Comparison of ENCODE assay signal across 8 cellular contexts in the genomic region with DNA sequence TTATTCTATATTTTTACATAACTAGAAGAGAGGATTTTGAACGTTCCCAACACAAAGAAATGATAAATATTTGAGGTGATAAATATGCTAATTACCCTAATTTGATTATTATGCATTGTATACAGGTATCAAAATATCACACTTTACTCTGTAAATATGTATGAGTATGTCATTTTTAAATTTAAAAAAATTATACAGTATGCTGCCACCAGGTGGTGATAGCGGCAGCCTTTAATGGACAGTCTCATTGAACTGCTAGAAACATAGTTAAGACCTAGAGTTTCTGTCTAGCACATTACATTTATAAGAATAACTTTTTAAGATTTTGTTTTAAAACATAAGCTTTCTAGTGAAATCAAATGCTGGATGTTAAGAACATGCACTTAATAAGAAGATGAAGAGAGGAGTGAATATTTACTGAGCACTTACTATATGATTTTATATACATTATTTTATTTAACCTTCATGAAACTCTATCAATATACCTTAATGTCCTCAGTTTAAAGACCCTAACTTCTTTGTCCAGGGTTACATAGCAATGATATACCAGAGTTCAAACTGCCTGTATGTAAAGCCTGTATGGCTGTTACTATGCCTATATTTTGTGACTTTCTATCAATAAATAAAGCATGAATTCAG.
DNase-seq lines count a peak whose midpoint lies in the region; ATAC-seq and TF ChIP-seq lines count a peak whose summit lies in the region.

No MANE protein-coding gene starts in this region.

- H3K36me3 ChIP-seq in RWPE2 (ENCODE audit: low read depth): no peaks in the 10 kb centered on the region
- H3K36me3 ChIP-seq in thyroid gland: no peaks in the 10 kb centered on the region

- TF ChIP-seq CTCF in RWPE2 (IDR thresholded peaks at IDR 0.05; ENCODE audit: poor library complexity, severe bottlenecking) (peak; percentile 77), foreskin fibroblast (IDR thresholded peaks at IDR 0.05; ENCODE audit: low read depth, low read length) (peak; percentile 59), thyroid gland (IDR thresholded peaks at IDR 0.05) (peak in 3 of 6 experiments; percentile 29 to 48 (median 48))

- DNase-seq in COR-L47 (lab: John Stamatoyannopoulos, UW) (peak; percentile 4), RWPE2 (ENCODE audit: low spot score) (no peak), foreskin fibroblast (peak; percentile 7 to 55), thyroid gland (peak; percentile 5 to 17), NCI-H1436 (lab: John Stamatoyannopoulos, UW) (no peak)

- no peak overlapping the region for H3K27ac ChIP-seq in RWPE2 (ENCODE audit: poor library complexity, severe bottlenecking)
- no peak overlapping the region for H3K27ac ChIP-seq in thyroid gland

- peak; percentile 94 for ATAC-seq in GM18519 (IDR thresholded peaks at IDR 0.05; ENCODE audit: low FRiP score, unreplicated experiment)
- peak; percentile 80 for ATAC-seq in HG03342 (IDR thresholded peaks at IDR 0.05; ENCODE audit: unreplicated experiment)
- ATAC-seq in RWPE2 (ENCODE audit: low read depth): peak; percentile 61
- no peak for ATAC-seq in GM21786 (IDR thresholded peaks at IDR 0.05; ENCODE audit: unreplicated experiment)

- H3K4me3 ChIP-seq in RWPE2 (ENCODE audit: severe bottlenecking) (no peak overlapping the region), foreskin fibroblast (ENCODE audit: low read depth in 1 of 2, low read length in 2 of 2) (no peak overlapping the region), thyroid gland (replicated peaks in 1 of 3) (no peak overlapping the region)

- H3K4me1 ChIP-seq in RWPE2 (ENCODE audit: insufficient read depth, poor library complexity, severe bottlenecking) (no peaks in the 10 kb centered on the region), thyroid gland (no peaks in the 10 kb centered on the region)

- H3K9me3 ChIP-seq in RWPE2 (ENCODE audit: severe bottlenecking): no peaks in the 10 kb centered on the region
- H3K9me3 ChIP-seq in thyroid gland: no peaks in the 10 kb centered on the region

- H3K27me3 ChIP-seq in RWPE2 (ENCODE audit: insufficient read depth, poor library complexity, severe bottlenecking) (no peaks in the 10 kb centered on the region), thyroid gland (no peaks in the 10 kb centered on the region)

- no peak for TF ChIP-seq POLR2A in thyroid gland (IDR thresholded peaks at IDR 0.05)

- 39 to 48% methylated on average over 2 of the region's 2 CpGs for WGBS in thyroid gland, 2 donors

- intact Hi-C loops in thyroid gland (cut with DNase I): no loop called here

Comparison
In these comparisons a context has a peak if more than half of its experiments do, and no peak if none do; other contexts are left out.
1. DNase-seq: peak in COR-L47 (single experiment), foreskin fibroblast (2 of 2) and thyroid gland (2 of 2); none in RWPE2 (single experiment) and NCI-H1436 (single experiment).